Comparison of ENCODE assay signal across 13 cellular contexts in the genomic region with DNA sequence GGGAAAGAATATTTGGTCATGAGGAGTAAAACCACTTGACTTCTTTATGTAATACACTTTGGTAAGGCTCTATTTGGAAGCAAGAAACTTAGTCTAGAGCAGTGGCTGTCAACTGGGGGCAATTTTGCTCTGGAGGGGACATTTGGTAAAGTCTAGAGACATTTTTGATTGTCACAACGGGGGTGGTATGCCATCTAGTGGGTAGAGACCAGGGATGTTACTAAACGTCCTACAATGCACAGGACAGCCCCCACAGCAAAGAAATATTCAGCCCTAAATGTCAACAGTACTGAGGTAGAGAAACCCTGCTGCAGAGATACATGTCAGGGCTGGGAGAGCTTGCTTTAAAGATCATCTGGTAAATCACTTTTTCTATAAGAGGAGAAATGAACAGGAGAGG. TPM values are rescaled to one million over a fixed set of nuclear protein-coding genes. Genes with fewer than 3 reads are reported as not detected.
DNase-seq lines count a peak whose midpoint lies in the region; TF ChIP-seq lines count a peak whose summit lies in the region.
"Had no signal": no experiment of that assay in that cellular context is flagged by ENCODE, and none has a peak within 500 bp of the region (broad histone marks: within the 10 kb centered on the region; RNA-seq: fewer than 3 reads in every experiment).

No MANE protein-coding gene starts in this region.

- TF ChIP-seq CTCF in AG09319 (IDR thresholded peaks at IDR 0.05; ENCODE audit: low read depth, low read length) (peak; percentile 19), GM06990 (IDR thresholded peaks at IDR 0.05; ENCODE audit: insufficient read depth, low read length, poor library complexity, severe bottlenecking) (peak; percentile 23), OCI-LY3 (IDR thresholded peaks at IDR 0.05; ENCODE audit: low read depth, low read length) (peak; percentile 38), epithelial cell of esophagus (IDR thresholded peaks at IDR 0.05; ENCODE audit: insufficient read depth, low read depth, low read length, missing control alignments) (peak; percentile 17)

- H3K9me3 ChIP-seq in OCI-LY3 (ENCODE audit: insufficient read depth, low read length), result no peaks in the 10 kb centered on the region

- no peak overlapping the region for H3K9ac ChIP-seq in OCI-LY3 (ENCODE audit: low read length)
- H3K9ac ChIP-seq: parathyroid adenoma had no signal

- no peak for DNase-seq in AG09319 (ENCODE audit: extremely low read depth, low read depth)
- DNase-seq in GM06990 (ENCODE audit: extremely low read depth, insufficient read length), result no peak
- DNase-seq in epithelial cell of esophagus (ENCODE audit: low read depth), result no peak
- no peak for DNase-seq in kidney glomerular epithelial cell (lab: John Stamatoyannopoulos, UW)
- no peak for DNase-seq in RPMI8226
- no peak for DNase-seq in occipital lobe (lab: John Stamatoyannopoulos, UW)
- DNase-seq in mesenteric fat pad (ENCODE audit: low spot score), result no peak
- DNase-seq: activated T-cell treated with anti-CD3 and anti-CD28 coated beads, Interleukin-2, amount 50 U/mL, for 24 hours; NCI-H1105 had no signal

- no peaks in the 10 kb centered on the region for H4K20me1 ChIP-seq in OCI-LY3 (ENCODE audit: insufficient read depth, low read length)

- no peak overlapping the region for H3K27ac ChIP-seq in OCI-LY3 (ENCODE audit: low read length)
- H3K27ac ChIP-seq: coronary artery, parathyroid adenoma, SK-N-MC had no signal

- H3K4me3 ChIP-seq in GM06990 (replicated peaks; ENCODE audit: low read depth, low read length) (no peak overlapping the region), OCI-LY3 (ENCODE audit: low read length) (no peak overlapping the region), epithelial cell of esophagus (ENCODE audit: low read length) (no peak overlapping the region)
- H3K4me3 ChIP-seq: coronary artery, SK-N-MC had no signal

- H3K79me2 ChIP-seq in OCI-LY3 (ENCODE audit: low read length), result no peaks in the 10 kb centered on the region
- H3K79me2 ChIP-seq: parathyroid adenoma had no signal

- H3K27me3 ChIP-seq in GM06990 (replicated peaks; ENCODE audit: control insufficient read depth, insufficient read depth, low read length) (no peaks in the 10 kb centered on the region), OCI-LY3 (ENCODE audit: low read depth, low read length) (no peaks in the 10 kb centered on the region)

- no peaks in the 10 kb centered on the region for H3K4me1 ChIP-seq in OCI-LY3 (ENCODE audit: low read length)
- H3K4me1 ChIP-seq: parathyroid adenoma had no signal

- H2AFZ ChIP-seq in OCI-LY3 (ENCODE audit: low read depth, low read length), result no peak overlapping the region
- H2AFZ ChIP-seq: parathyroid adenoma had no signal

- no peak overlapping the region for H3K4me2 ChIP-seq in OCI-LY3 (ENCODE audit: low read length)

- H3K36me3 ChIP-seq in GM06990 (ENCODE audit: control insufficient read depth, insufficient read depth, low read length) (peaks cover 7% of the 10 kb centered on the region), OCI-LY3 (replicated peaks; ENCODE audit: low read depth, low read length) (peaks cover 4% of the 10 kb centered on the region)

RNA-seq across cellular contexts. Expression of gene FUCA1, which starts 13.5 kb away (rescaled TPM):
- total RNA-seq in occipital lobe, result 19.0 TPM
- 40.6 TPM for total RNA-seq in mesenteric fat pad

RNA-seq across cellular contexts. Expression of gene HMGCL, which starts 29.3 kb away (rescaled TPM):
- total RNA-seq in occipital lobe (13.7 TPM), mesenteric fat pad (31.7 TPM)

RNA-seq across cellular contexts. Expression of gene GALE, which starts 54.0 kb away (rescaled TPM):
- 20.0 TPM for total RNA-seq in occipital lobe
- 22.6 TPM for total RNA-seq in mesenteric fat pad

RNA-seq across cellular contexts. Expression of gene CNR2, which starts 58.6 kb away (rescaled TPM):
- total RNA-seq in occipital lobe (not detected), mesenteric fat pad (not detected)
